ENCODE assay signal across 1 cellular context in the genomic region with DNA sequence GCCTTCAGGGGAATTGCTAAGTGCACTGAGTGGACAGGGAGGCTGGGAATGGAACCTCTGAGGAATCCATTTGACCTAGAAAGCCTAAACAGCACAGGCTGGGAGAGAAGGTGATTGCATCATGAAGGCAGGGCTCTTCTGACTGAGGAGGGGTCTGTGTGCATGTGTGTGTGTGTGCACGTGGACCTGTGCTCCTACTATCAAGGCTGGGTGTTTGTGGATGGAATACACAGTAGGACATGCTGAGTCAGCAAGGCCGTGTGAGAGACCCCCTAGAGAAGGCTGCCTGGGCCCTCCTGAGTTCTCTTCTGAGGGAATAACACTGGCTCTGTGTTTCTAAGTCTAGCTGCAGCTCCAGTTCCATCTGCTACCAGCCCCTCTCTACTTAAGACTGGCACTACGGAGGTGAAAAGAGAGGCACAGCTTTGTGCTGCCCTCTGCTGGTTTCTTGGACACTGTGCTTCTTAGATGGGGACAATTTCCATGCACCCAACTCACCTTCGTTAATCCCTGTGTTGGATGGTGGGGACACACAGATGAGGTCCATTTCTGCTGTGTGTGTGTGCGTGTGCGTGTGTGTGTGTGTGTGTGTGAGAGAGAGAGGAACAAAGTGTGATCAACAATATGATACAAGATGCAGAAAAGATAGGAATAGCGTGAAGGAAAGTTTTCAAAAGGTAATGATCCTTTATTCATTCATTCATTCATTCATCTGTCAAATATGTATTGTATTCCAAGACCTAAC.
A peak's percentile ranks its signal among the peaks of the same experiment; 100 is the strongest.
TF ChIP-seq lines count a peak whose summit lies in the region.

No MANE protein-coding gene starts in this region.

TF ChIP-seq in HepG2, 621 proteins besides CTCF, POLR2A, EP300 and RAD21:
- TF ChIP-seq, protein P1, sequence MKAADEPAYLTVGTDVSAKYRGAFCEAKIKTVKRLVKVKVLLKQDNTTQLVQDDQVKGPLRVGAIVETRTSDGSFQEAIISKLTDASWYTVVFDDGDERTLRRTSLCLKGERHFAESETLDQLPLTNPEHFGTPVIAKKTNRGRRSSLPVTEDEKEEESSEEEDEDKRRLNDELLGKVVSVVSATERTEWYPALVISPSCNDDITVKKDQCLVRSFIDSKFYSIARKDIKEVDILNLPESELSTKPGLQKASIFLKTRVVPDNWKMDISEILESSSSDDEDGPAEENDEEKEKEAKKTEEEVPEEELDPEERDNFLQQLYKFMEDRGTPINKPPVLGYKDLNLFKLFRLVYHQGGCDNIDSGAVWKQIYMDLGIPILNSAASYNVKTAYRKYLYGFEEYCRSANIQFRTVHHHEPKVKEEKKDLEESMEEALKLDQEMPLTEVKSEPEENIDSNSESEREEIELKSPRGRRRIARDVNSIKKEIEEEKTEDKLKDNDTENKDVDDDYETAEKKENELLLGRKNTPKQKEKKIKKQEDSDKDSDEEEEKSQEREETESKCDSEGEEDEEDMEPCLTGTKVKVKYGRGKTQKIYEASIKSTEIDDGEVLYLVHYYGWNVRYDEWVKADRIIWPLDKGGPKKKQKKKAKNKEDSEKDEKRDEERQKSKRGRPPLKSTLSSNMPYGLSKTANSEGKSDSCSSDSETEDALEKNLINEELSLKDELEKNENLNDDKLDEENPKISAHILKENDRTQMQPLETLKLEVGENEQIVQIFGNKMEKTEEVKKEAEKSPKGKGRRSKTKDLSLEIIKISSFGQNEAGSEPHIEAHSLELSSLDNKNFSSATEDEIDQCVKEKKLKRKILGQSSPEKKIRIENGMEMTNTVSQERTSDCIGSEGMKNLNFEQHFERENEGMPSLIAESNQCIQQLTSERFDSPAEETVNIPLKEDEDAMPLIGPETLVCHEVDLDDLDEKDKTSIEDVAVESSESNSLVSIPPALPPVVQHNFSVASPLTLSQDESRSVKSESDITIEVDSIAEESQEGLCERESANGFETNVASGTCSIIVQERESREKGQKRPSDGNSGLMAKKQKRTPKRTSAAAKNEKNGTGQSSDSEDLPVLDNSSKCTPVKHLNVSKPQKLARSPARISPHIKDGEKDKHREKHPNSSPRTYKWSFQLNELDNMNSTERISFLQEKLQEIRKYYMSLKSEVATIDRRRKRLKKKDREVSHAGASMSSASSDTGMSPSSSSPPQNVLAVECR (CRISPR knock-in tag; IDR thresholded peaks at IDR 0.05; ENCODE audit: borderline replicate concordance), result no peak
- no peak for TF ChIP-seq ATRX (CRISPR knock-in tag; IDR thresholded peaks at IDR 0.05; ENCODE audit: borderline replicate concordance)
- TF ChIP-seq, protein P2, sequence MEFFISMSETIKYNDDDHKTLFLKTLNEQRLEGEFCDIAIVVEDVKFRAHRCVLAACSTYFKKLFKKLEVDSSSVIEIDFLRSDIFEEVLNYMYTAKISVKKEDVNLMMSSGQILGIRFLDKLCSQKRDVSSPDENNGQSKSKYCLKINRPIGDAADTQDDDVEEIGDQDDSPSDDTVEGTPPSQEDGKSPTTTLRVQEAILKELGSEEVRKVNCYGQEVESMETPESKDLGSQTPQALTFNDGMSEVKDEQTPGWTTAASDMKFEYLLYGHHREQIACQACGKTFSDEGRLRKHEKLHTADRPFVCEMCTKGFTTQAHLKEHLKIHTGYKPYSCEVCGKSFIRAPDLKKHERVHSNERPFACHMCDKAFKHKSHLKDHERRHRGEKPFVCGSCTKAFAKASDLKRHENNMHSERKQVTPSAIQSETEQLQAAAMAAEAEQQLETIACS (CRISPR knock-in tag; IDR thresholded peaks at IDR 0.05), result no peak
- TF ChIP-seq, protein P3, sequence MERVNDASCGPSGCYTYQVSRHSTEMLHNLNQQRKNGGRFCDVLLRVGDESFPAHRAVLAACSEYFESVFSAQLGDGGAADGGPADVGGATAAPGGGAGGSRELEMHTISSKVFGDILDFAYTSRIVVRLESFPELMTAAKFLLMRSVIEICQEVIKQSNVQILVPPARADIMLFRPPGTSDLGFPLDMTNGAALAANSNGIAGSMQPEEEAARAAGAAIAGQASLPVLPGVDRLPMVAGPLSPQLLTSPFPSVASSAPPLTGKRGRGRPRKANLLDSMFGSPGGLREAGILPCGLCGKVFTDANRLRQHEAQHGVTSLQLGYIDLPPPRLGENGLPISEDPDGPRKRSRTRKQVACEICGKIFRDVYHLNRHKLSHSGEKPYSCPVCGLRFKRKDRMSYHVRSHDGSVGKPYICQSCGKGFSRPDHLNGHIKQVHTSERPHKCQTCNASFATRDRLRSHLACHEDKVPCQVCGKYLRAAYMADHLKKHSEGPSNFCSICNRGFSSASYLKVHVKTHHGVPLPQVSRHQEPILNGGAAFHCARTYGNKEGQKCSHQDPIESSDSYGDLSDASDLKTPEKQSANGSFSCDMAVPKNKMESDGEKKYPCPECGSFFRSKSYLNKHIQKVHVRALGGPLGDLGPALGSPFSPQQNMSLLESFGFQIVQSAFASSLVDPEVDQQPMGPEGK (CRISPR knock-in tag; IDR thresholded peaks at IDR 0.05), result 0 out of 2 replicates have a peak, but pooled peaks have one; percentile 33
- peak; percentile 85 for TF ChIP-seq STAG1 (CRISPR knock-in tag; IDR thresholded peaks at IDR 0.05)
- no peak for TF ChIP-seq NR2F6 (IDR thresholded peaks at IDR 0.05)
- 0 out of 2 replicates have a peak, but pooled peaks have one; percentile 19 for TF ChIP-seq NR2F6 (CRISPR knock-in tag; IDR thresholded peaks at IDR 0.05)
- 0 out of 2 replicates have a peak, but pooled peaks have one; percentile 16 for TF ChIP-seq ZNF878 (CRISPR knock-in tag; IDR thresholded peaks at IDR 0.05)
- TF ChIP-seq TGIF2 (CRISPR knock-in tag; IDR thresholded peaks at IDR 0.05), result no peak
- 0 out of 2 replicates have a peak, but pooled peaks have one; percentile 30 for TF ChIP-seq ZNF317 (CRISPR knock-in tag; IDR thresholded peaks at IDR 0.05)
- TF ChIP-seq SAP130 (CRISPR knock-in tag; IDR thresholded peaks at IDR 0.05; ENCODE audit: low read depth), result peak; percentile 25; the same call in 1 of the 2 replicates
- TF ChIP-seq MAFG (CRISPR knock-in tag; IDR thresholded peaks at IDR 0.05), result peak; percentile 68; the same call in 1 of the 2 replicates
- TF ChIP-seq ZNF292 (CRISPR knock-in tag; IDR thresholded peaks at IDR 0.05; ENCODE audit: borderline replicate concordance, low read depth), result no peak
- TF ChIP-seq MXI1 (IDR thresholded peaks at IDR 0.05; ENCODE audit: borderline replicate concordance, low read depth, low read length), result 0 out of 3 replicates have a peak, but pooled peaks have one; percentile 30
- TF ChIP-seq CEBPB (IDR thresholded peaks at IDR 0.05; ENCODE audit: borderline replicate concordance, low read depth, low read length), result peak; percentile 34; the same call in 1 of the 2 replicates
- TF ChIP-seq ZNF24 (IDR thresholded peaks at IDR 0.05), result 0 out of 2 replicates have a peak, but pooled peaks have one; percentile 21
- TF ChIP-seq KDM3A (CRISPR knock-in tag; IDR thresholded peaks at IDR 0.05; ENCODE audit: low read depth), result no peak
- TF ChIP-seq TBP (CRISPR knock-in tag; IDR thresholded peaks at IDR 0.05), result no peak
- TF ChIP-seq, protein P4, sequence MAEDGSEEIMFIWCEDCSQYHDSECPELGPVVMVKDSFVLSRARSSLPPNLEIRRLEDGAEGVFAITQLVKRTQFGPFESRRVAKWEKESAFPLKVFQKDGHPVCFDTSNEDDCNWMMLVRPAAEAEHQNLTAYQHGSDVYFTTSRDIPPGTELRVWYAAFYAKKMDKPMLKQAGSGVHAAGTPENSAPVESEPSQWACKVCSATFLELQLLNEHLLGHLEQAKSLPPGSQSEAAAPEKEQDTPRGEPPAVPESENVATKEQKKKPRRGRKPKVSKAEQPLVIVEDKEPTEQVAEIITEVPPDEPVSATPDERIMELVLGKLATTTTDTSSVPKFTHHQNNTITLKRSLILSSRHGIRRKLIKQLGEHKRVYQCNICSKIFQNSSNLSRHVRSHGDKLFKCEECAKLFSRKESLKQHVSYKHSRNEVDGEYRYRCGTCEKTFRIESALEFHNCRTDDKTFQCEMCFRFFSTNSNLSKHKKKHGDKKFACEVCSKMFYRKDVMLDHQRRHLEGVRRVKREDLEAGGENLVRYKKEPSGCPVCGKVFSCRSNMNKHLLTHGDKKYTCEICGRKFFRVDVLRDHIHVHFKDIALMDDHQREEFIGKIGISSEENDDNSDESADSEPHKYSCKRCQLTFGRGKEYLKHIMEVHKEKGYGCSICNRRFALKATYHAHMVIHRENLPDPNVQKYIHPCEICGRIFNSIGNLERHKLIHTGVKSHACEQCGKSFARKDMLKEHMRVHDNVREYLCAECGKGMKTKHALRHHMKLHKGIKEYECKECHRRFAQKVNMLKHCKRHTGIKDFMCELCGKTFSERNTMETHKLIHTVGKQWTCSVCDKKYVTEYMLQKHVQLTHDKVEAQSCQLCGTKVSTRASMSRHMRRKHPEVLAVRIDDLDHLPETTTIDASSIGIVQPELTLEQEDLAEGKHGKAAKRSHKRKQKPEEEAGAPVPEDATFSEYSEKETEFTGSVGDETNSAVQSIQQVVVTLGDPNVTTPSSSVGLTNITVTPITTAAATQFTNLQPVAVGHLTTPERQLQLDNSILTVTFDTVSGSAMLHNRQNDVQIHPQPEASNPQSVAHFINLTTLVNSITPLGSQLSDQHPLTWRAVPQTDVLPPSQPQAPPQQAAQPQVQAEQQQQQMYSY (CRISPR knock-in tag; IDR thresholded peaks at IDR 0.05), result no peak
- TF ChIP-seq MAFF (IDR thresholded peaks at IDR 0.05; ENCODE audit: low read depth, low read length), result peak; percentile 95
- no peak for TF ChIP-seq PAX8 (CRISPR knock-in tag; IDR thresholded peaks at IDR 0.05; ENCODE audit: borderline replicate concordance)
- TF ChIP-seq IKZF4 (CRISPR knock-in tag; IDR thresholded peaks at IDR 0.05; ENCODE audit: borderline replicate concordance, low read depth, not compliant biosample characterization), result no peak
- TF ChIP-seq MAFK (conservative IDR thresholded peaks at IDR 0.05 in 1 of 2, IDR thresholded peaks at IDR 0.05 in 1 of 2; ENCODE audit: low read length in 2 of 2), result peak; percentile 95 to 96
- TF ChIP-seq, protein P5, sequence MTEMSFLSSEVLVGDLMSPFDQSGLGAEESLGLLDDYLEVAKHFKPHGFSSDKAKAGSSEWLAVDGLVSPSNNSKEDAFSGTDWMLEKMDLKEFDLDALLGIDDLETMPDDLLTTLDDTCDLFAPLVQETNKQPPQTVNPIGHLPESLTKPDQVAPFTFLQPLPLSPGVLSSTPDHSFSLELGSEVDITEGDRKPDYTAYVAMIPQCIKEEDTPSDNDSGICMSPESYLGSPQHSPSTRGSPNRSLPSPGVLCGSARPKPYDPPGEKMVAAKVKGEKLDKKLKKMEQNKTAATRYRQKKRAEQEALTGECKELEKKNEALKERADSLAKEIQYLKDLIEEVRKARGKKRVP (CRISPR knock-in tag; IDR thresholded peaks at IDR 0.05), result peak in 1 of 2 experiments; percentile 80; a peak in 1 of 4 replicates
- TF ChIP-seq, protein P6, sequence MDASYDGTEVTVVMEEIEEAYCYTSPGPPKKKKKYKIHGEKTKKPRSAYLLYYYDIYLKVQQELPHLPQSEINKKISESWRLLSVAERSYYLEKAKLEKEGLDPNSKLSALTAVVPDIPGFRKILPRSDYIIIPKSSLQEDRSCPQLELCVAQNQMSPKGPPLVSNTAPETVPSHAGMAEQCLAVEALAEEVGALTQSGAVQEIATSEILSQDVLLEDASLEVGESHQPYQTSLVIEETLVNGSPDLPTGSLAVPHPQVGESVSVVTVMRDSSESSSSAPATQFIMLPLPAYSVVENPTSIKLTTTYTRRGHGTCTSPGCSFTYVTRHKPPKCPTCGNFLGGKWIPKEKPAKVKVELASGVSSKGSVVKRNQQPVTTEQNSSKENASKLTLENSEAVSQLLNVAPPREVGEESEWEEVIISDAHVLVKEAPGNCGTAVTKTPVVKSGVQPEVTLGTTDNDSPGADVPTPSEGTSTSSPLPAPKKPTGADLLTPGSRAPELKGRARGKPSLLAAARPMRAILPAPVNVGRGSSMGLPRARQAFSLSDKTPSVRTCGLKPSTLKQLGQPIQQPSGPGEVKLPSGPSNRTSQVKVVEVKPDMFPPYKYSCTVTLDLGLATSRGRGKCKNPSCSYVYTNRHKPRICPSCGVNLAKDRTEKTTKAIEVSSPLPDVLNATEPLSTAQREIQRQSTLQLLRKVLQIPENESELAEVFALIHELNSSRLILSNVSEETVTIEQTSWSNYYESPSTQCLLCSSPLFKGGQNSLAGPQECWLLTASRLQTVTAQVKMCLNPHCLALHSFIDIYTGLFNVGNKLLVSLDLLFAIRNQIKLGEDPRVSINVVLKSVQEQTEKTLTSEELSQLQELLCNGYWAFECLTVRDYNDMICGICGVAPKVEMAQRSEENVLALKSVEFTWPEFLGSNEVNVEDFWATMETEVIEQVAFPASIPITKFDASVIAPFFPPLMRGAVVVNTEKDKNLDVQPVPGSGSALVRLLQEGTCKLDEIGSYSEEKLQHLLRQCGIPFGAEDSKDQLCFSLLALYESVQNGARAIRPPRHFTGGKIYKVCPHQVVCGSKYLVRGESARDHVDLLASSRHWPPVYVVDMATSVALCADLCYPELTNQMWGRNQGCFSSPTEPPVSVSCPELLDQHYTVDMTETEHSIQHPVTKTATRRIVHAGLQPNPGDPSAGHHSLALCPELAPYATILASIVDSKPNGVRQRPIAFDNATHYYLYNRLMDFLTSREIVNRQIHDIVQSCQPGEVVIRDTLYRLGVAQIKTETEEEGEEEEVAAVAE (CRISPR knock-in tag; IDR thresholded peaks at IDR 0.05; ENCODE audit: borderline replicate concordance), result peak; percentile 45; the same call in 1 of the 2 replicates
- TF ChIP-seq PITX1 (CRISPR knock-in tag; IDR thresholded peaks at IDR 0.05), result peak; percentile 39; the same call in 1 of the 2 replicates
- peak; percentile 73; the same call in 1 of the 2 replicates for TF ChIP-seq SMC3 (IDR thresholded peaks at IDR 0.05; ENCODE audit: low read length)
- peak; percentile 46 for TF ChIP-seq XRCC5 (optimal IDR thresholded peaks at IDR 0.05; ENCODE audit: low read length)
- no peak for TF ChIP-seq MTF1 (CRISPR knock-in tag; IDR thresholded peaks at IDR 0.05)
- no peak for TF ChIP-seq PAF1 (CRISPR knock-in tag; IDR thresholded peaks at IDR 0.05)
- TF ChIP-seq CREB1 (IDR thresholded peaks at IDR 0.05), result no peak
- 0 out of 2 replicates have a peak, but pooled peaks have one; percentile 35 for TF ChIP-seq CREB1 (CRISPR knock-in tag; IDR thresholded peaks at IDR 0.05)
- TF ChIP-seq, protein P7, sequence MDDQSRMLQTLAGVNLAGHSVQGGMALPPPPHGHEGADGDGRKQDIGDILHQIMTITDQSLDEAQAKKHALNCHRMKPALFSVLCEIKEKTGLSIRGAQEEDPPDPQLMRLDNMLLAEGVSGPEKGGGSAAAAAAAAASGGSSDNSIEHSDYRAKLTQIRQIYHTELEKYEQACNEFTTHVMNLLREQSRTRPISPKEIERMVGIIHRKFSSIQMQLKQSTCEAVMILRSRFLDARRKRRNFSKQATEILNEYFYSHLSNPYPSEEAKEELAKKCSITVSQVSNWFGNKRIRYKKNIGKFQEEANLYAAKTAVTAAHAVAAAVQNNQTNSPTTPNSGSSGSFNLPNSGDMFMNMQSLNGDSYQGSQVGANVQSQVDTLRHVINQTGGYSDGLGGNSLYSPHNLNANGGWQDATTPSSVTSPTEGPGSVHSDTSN (CRISPR knock-in tag; IDR thresholded peaks at IDR 0.05; ENCODE audit: borderline replicate concordance), result no peak
